Comparison of ENCODE assay signal across 8 cellular contexts in the genomic region with DNA sequence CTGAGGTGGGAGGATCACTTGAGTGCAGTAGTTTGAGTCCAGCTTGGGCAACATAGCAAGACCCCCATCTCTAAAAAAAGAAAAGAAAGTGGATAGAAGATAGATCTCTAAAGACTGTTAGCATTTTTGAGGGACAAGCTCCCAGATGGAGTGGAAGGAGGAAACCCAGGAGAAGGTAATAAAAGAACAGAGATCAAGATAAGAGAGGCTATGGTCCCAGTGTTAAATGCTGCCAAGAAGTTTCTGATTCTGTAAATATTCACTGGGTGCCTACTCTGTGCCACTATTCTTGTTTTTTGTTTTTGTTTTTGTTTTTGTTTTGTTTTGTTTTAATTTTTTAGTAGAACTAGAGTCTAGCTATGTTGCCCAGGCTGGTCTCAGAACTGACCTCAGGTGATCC.
"Had no signal": no experiment of that assay in that cellular context is flagged by ENCODE, and none has a peak within 500 bp of the region (broad histone marks: within the 10 kb centered on the region; RNA-seq: fewer than 3 reads in every experiment).

No MANE protein-coding gene starts in this region.

- H3K4me3 ChIP-seq: GM12878 had no signal

- FAIRE-seq: G401.6, GM12878, GM12891, GM12892, GM18507, GM19239 had no signal

- ATAC-seq: GM12878 had no signal

- DNase-seq: GDM1, GF-D8 had no signal
